1 cellular context compared by ENCODE assay signal in the genomic region with DNA sequence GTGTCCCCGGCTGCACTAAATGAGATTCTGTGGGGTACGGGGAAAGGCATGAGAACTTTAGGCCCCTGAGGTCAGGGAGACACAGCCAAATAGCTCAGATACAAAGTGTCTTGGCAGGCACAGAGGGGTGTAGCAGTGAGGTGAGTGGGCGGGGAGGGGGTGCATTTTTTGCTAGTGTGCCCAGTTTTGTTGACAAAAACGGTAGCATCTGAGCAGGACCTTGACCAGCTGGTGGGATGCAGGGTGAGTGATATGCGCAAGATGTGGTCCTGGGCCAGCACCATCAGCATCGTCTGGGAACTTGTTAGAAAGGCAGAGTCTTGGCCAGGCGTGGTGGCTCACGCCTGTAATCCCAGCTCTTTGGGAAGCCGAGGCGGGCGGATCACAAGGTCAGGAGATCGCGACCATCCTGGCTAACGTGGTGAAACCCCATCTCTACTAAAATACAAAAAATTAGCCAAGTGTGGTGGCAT.
TF ChIP-seq lines count a peak whose summit lies in the region.

No MANE protein-coding gene starts in this region.

TF ChIP-seq in H1, 55 proteins besides CTCF, POLR2A, EP300 and RAD21:
- TF ChIP-seq ASH2L (IDR thresholded peaks at IDR 0.05; ENCODE audit: low read length) (no peak), POU5F1 (IDR thresholded peaks at IDR 0.05; ENCODE audit: low read depth, low read length) (no peak), JUN (IDR thresholded peaks at IDR 0.05; ENCODE audit: low read depth, low read length) (no peak)
